1 cellular context compared by ENCODE assay signal in genomic region chr19:5484398-5485285, GRCh38.
A peak's percentile ranks its signal among the peaks of the same experiment; 100 is the strongest.
TF ChIP-seq lines count a peak whose summit lies in the region.

No MANE protein-coding gene starts in this region.

TF ChIP-seq in HepG2, 621 proteins besides CTCF, POLR2A, EP300 and RAD21 (continued from another document and continues in another):
- TF ChIP-seq ARNTL (CRISPR knock-in tag; IDR thresholded peaks at IDR 0.05) (no peak), ZNF781 (CRISPR knock-in tag; IDR thresholded peaks at IDR 0.05; ENCODE audit: borderline replicate concordance, not compliant biosample characterization) (no peak), ZNF567 (CRISPR knock-in tag; IDR thresholded peaks at IDR 0.05; ENCODE audit: borderline replicate concordance) (no peak), ZNF562 (CRISPR knock-in tag; IDR thresholded peaks at IDR 0.05; ENCODE audit: borderline replicate concordance) (no peak), HOXA9 (CRISPR knock-in tag; IDR thresholded peaks at IDR 0.05; ENCODE audit: borderline replicate concordance) (no peak), NFYC (CRISPR knock-in tag; IDR thresholded peaks at IDR 0.05) (no peak), PAX8 (CRISPR knock-in tag; IDR thresholded peaks at IDR 0.05; ENCODE audit: borderline replicate concordance) (no peak), ZNF441 (CRISPR knock-in tag; IDR thresholded peaks at IDR 0.05; ENCODE audit: borderline replicate concordance) (no peak), SPEN (CRISPR knock-in tag; IDR thresholded peaks at IDR 0.05; ENCODE audit: low read depth) (0 out of 2 replicates have a peak, but pooled peaks have one; percentile 22), PHF21A (CRISPR knock-in tag; IDR thresholded peaks at IDR 0.05) (peak; percentile 61; the same call in 1 of the 2 replicates), TEAD3 (CRISPR knock-in tag; optimal IDR thresholded peaks at IDR 0.05; ENCODE audit: borderline replicate concordance) (peak; percentile 97), MXI1 (IDR thresholded peaks at IDR 0.05; ENCODE audit: borderline replicate concordance, low read depth, low read length) (no peak), MIER3 (CRISPR knock-in tag; IDR thresholded peaks at IDR 0.05; ENCODE audit: borderline replicate concordance) (peak; percentile 38; the same call in 1 of the 2 replicates), AGO2 (optimal IDR thresholded peaks at IDR 0.05; ENCODE audit: low read depth, low read length) (no peak), MTA1 (CRISPR knock-in tag; IDR thresholded peaks at IDR 0.05; ENCODE audit: borderline replicate concordance) (peak; percentile 93; the same call in 1 of the 2 replicates), FOXO1 (CRISPR knock-in tag; IDR thresholded peaks at IDR 0.05) (peak; percentile 24; the same call in 1 of the 2 replicates), MAFF (IDR thresholded peaks at IDR 0.05; ENCODE audit: low read depth, low read length) (no peak), ZNF232 (CRISPR knock-in tag; IDR thresholded peaks at IDR 0.05; ENCODE audit: borderline replicate concordance) (no peak), HIVEP1 (CRISPR knock-in tag; IDR thresholded peaks at IDR 0.05) (0 out of 2 replicates have a peak, but pooled peaks have one; percentile 28), REPIN1 (CRISPR knock-in tag; IDR thresholded peaks at IDR 0.05; ENCODE audit: borderline replicate concordance, low read depth) (peak; percentile 81; the same call in 1 of the 2 replicates), ATF2 (CRISPR knock-in tag; IDR thresholded peaks at IDR 0.05) (0 out of 2 replicates have a peak, but pooled peaks have one; percentile 57), NFE2 (CRISPR knock-in tag; IDR thresholded peaks at IDR 0.05) (no peak), NR2F6 (IDR thresholded peaks at IDR 0.05) (peak; percentile 69), NR2F6 (CRISPR knock-in tag; IDR thresholded peaks at IDR 0.05) (peak; percentile 70; the same call in 1 of the 2 replicates), TFDP2 (CRISPR knock-in tag; IDR thresholded peaks at IDR 0.05) (0 out of 2 replicates have a peak, but pooled peaks have one; percentile 16), CSRNP1 (CRISPR knock-in tag; IDR thresholded peaks at IDR 0.05) (no peak), FOXP4 (CRISPR knock-in tag; IDR thresholded peaks at IDR 0.05) (0 out of 2 replicates have a peak, but pooled peaks have one; percentile 37), GABPA (IDR thresholded peaks at IDR 0.05; ENCODE audit: low read depth, low read length) (no peak), GABPA (CRISPR knock-in tag; IDR thresholded peaks at IDR 0.05; ENCODE audit: low read depth) (no peak), KDM1A (CRISPR knock-in tag; IDR thresholded peaks at IDR 0.05) (no peak), BATF2 (CRISPR knock-in tag; IDR thresholded peaks at IDR 0.05) (no peak), ZFP36 (IDR thresholded peaks at IDR 0.05; ENCODE audit: borderline replicate concordance, low read depth, low read length, partially characterized antibody) (no peak), RNF2 (conservative IDR thresholded peaks at IDR 0.05; ENCODE audit: low read depth) (no peak), ZNF580 (CRISPR knock-in tag; IDR thresholded peaks at IDR 0.05; ENCODE audit: borderline replicate concordance, low read depth) (peak; percentile 81; the same call in 1 of the 2 replicates), HNF1B (CRISPR knock-in tag; IDR thresholded peaks at IDR 0.05) (peak; percentile 54; the same call in 1 of the 2 replicates), RBAK (CRISPR knock-in tag; IDR thresholded peaks at IDR 0.05) (no peak), RAD51 (IDR thresholded peaks at IDR 0.05; ENCODE audit: borderline replicate concordance) (no peak), HDAC2 (CRISPR knock-in tag; IDR thresholded peaks at IDR 0.05) (peak; percentile 73)
- TF ChIP-seq, protein P1, sequence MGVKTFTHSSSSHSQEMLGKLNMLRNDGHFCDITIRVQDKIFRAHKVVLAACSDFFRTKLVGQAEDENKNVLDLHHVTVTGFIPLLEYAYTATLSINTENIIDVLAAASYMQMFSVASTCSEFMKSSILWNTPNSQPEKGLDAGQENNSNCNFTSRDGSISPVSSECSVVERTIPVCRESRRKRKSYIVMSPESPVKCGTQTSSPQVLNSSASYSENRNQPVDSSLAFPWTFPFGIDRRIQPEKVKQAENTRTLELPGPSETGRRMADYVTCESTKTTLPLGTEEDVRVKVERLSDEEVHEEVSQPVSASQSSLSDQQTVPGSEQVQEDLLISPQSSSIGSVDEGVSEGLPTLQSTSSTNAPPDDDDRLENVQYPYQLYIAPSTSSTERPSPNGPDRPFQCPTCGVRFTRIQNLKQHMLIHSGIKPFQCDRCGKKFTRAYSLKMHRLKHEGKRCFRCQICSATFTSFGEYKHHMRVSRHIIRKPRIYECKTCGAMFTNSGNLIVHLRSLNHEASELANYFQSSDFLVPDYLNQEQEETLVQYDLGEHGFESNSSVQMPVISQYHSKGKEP (CRISPR knock-in tag; IDR thresholded peaks at IDR 0.05) = no peak
- TF ChIP-seq, protein P2, sequence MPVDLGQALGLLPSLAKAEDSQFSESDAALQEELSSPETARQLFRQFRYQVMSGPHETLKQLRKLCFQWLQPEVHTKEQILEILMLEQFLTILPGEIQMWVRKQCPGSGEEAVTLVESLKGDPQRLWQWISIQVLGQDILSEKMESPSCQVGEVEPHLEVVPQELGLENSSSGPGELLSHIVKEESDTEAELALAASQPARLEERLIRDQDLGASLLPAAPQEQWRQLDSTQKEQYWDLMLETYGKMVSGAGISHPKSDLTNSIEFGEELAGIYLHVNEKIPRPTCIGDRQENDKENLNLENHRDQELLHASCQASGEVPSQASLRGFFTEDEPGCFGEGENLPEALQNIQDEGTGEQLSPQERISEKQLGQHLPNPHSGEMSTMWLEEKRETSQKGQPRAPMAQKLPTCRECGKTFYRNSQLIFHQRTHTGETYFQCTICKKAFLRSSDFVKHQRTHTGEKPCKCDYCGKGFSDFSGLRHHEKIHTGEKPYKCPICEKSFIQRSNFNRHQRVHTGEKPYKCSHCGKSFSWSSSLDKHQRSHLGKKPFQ (CRISPR knock-in tag; IDR thresholded peaks at IDR 0.05; ENCODE audit: insufficient replicate concordance) = peak; percentile 50
- TF ChIP-seq, protein P3, sequence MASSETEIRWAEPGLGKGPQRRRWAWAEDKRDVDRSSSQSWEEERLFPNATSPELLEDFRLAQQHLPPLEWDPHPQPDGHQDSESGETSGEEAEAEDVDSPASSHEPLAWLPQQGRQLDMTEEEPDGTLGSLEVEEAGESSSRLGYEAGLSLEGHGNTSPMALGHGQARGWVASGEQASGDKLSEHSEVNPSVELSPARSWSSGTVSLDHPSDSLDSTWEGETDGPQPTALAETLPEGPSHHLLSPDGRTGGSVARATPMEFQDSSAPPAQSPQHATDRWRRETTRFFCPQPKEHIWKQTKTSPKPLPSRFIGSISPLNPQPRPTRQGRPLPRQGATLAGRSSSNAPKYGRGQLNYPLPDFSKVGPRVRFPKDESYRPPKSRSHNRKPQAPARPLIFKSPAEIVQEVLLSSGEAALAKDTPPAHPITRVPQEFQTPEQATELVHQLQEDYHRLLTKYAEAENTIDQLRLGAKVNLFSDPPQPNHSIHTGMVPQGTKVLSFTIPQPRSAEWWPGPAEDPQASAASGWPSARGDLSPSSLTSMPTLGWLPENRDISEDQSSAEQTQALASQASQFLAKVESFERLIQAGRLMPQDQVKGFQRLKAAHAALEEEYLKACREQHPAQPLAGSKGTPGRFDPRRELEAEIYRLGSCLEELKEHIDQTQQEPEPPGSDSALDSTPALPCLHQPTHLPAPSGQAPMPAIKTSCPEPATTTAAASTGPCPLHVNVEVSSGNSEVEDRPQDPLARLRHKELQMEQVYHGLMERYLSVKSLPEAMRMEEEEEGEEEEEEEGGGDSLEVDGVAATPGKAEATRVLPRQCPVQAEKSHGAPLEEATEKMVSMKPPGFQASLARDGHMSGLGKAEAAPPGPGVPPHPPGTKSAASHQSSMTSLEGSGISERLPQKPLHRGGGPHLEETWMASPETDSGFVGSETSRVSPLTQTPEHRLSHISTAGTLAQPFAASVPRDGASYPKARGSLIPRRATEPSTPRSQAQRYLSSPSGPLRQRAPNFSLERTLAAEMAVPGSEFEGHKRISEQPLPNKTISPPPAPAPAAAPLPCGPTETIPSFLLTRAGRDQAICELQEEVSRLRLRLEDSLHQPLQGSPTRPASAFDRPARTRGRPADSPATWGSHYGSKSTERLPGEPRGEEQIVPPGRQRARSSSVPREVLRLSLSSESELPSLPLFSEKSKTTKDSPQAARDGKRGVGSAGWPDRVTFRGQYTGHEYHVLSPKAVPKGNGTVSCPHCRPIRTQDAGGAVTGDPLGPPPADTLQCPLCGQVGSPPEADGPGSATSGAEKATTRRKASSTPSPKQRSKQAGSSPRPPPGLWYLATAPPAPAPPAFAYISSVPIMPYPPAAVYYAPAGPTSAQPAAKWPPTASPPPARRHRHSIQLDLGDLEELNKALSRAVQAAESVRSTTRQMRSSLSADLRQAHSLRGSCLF (CRISPR knock-in tag; IDR thresholded peaks at IDR 0.05; ENCODE audit: borderline replicate concordance) = no peak
